15 cellular contexts compared by ENCODE assay signal in genomic region chr5:154583545-154584168, GRCh38.
DNase-seq lines count a peak whose midpoint lies in the region; ATAC-seq and TF ChIP-seq lines count a peak whose summit lies in the region.
"Had no signal": no experiment of that assay in that cellular context is flagged by ENCODE, and none has a peak within 500 bp of the region (broad histone marks: within the 10 kb centered on the region; RNA-seq: fewer than 3 reads in every experiment).

No MANE protein-coding gene starts in this region.

- no peaks in the 10 kb centered on the region for H3K27me3 ChIP-seq in HCT116 (ENCODE audit: insufficient read depth, low read length)

- TF ChIP-seq CTCF in HCT116 (IDR thresholded peaks at IDR 0.05 in 2 of 3, conservative IDR thresholded peaks at IDR 0.05 in 1 of 3; ENCODE audit: borderline replicate concordance in 1 of 3, insufficient read depth in 1 of 3, low read depth in 2 of 3, low read length in 2 of 3) (no peak), GM10248 (IDR thresholded peaks at IDR 0.05; ENCODE audit: control extremely low read depth, extremely low read depth, low read depth, missing control alignments) (no peak)

- intact Hi-C loops in HCT116 (cut with micrococcal nuclease) = no loop called here

- peak; percentile 90 for ATAC-seq in HCT116
- peak; percentile 57 for ATAC-seq in esophagus mucosa
- ATAC-seq in HG02763 (IDR thresholded peaks at IDR 0.05; ENCODE audit: unreplicated experiment) = no peak
- ATAC-seq: left cardiac atrium had no signal

- no peaks in the 10 kb centered on the region for H3K9me3 ChIP-seq in HCT116 (ENCODE audit: control insufficient read depth in 1 of 2, insufficient read depth in 1 of 2, low read depth in 1 of 2, low read length in 2 of 2)
- H3K9me3 ChIP-seq: esophagus muscularis mucosa had no signal

- no peaks in the 10 kb centered on the region for H4K20me1 ChIP-seq in HCT116 (ENCODE audit: insufficient read depth)

- no peaks in the 10 kb centered on the region for H3K79me2 ChIP-seq in HCT116 (ENCODE audit: insufficient read depth, low read length)

- CTCF ChIA-PET in HCT116 (lab: Charles Lee) (no interaction called here), GM10248 (lab: Yijun Ruan, JAX) (interaction anchor here (1.4 to 2.1 kb wide), 4 partner anchors 10 to 122 kb away, joined by 3 to 6 read pairs (median 4); no protein-coding TSS in a partner anchor)

- POLR2A ChIA-PET in HCT116 (lab: Charles Lee) (no interaction called here), GM10248 (lab: Yijun Ruan, JAX) (no interaction called here)

- BruUV-seq in HCT116 (replicated peaks; lab: Mats Ljungman, UMichigan) = no TSS peak

- H3K4me1 ChIP-seq in HCT116 (ENCODE audit: control insufficient read depth in 1 of 2, insufficient read depth in 2 of 2, low read length in 2 of 2) = peaks cover 12 to 31% of the 10 kb centered on the region in 2 experiments; a peak in 3 of 4 replicates
- H3K4me1 ChIP-seq: esophagus muscularis mucosa had no signal

- no peaks in the 10 kb centered on the region for H3K36me3 ChIP-seq in HCT116 (ENCODE audit: control insufficient read depth in 1 of 2, insufficient read depth in 2 of 2, low read length in 2 of 2)
- H3K36me3 ChIP-seq: esophagus muscularis mucosa had no signal

- peak overlapping the region; percentile 17 to 54 for H3K4me3 ChIP-seq in HCT116 (replicated peaks in 1 of 2; ENCODE audit: low read depth in 1 of 2, low read length in 2 of 2)
- H3K4me3 ChIP-seq: esophagus muscularis mucosa had no signal

- H3K9ac ChIP-seq in HCT116 (ENCODE audit: low read length) = no peak overlapping the region
- H3K9ac ChIP-seq: KMS-11 had no signal

- no peak for TF ChIP-seq POLR2A in HCT116 (IDR thresholded peaks at IDR 0.05; ENCODE audit: borderline replicate concordance, extremely low read depth, insufficient read depth, insufficient read length)

- H2AFZ ChIP-seq in HCT116 (ENCODE audit: low read depth, low read length, poor library complexity, severe bottlenecking) = peak overlapping the region; percentile 96

- TF ChIP-seq RAD21 in HCT116 (IDR thresholded peaks at IDR 0.05; ENCODE audit: low read depth) = no peak

- H3K27ac ChIP-seq in HCT116 (ENCODE audit: low read depth, low read length) = no peak overlapping the region
- H3K27ac ChIP-seq: esophagus muscularis mucosa, KMS-11 had no signal

- DNase-seq in 8988T (peak; percentile 69), HCT116 (ENCODE audit: low read depth, low spot score) (peak; percentile 22), RPMI7951 (ENCODE audit: low read depth) (peak; percentile 13), GM19240 (ENCODE audit: insufficient read length, low spot score) (no peak), GM10248 (ENCODE audit: extremely low spot score) (no peak)
- DNase-seq in activated naive CD4-positive, alpha-beta T cell treated with anti-CD3 and anti-CD28 coated beads, Interleukin-2, amount 50 U/mL, for 16 hours = no peak
- DNase-seq: activated CD4-positive, alpha-beta T cell treated with anti-CD3 and anti-CD28 coated beads, Interleukin-2, amount 50 U/mL, for 4 hours; left cardiac atrium; midbrain; NCI-H1417; NCI-H774 had no signal

- peak overlapping the region; percentile 84 for H3K4me2 ChIP-seq in HCT116 (ENCODE audit: low read length)
- H3K4me2 ChIP-seq: KMS-11 had no signal

- H3K9me2 ChIP-seq in HCT116 (ENCODE audit: insufficient read depth) = no peaks in the 10 kb centered on the region

- RAD21 ChIA-PET in HCT116 (lab: Charles Lee; ENCODE audit: low non-redundant PET in 1 of 2, low total read pairs in 2 of 2, uncharacterized antibody in 2 of 2, unreplicated experiment in 2 of 2) = no interaction called here

TF ChIP-seq in HCT116, 20 proteins besides CTCF, POLR2A, EP300 and RAD21:
- no peak for TF ChIP-seq CBX3 (IDR thresholded peaks at IDR 0.05; ENCODE audit: low read depth)
- no peak for TF ChIP-seq ZFX (IDR thresholded peaks at IDR 0.05)
- TF ChIP-seq SRF (IDR thresholded peaks at IDR 0.05; ENCODE audit: low read depth) = no peak
- no peak for TF ChIP-seq EGR1 (IDR thresholded peaks at IDR 0.05; ENCODE audit: low read depth)
- no peak for TF ChIP-seq ELF1 (IDR thresholded peaks at IDR 0.05; ENCODE audit: borderline replicate concordance, low read depth)
- TF ChIP-seq ZBTB33 (IDR thresholded peaks at IDR 0.05; ENCODE audit: extremely low read depth, insufficient replicate concordance, low read length) = no peak
- TF ChIP-seq TCF7L2 (IDR thresholded peaks at IDR 0.05; ENCODE audit: borderline replicate concordance, extremely low read depth, insufficient read depth, insufficient read length) = peak; percentile 24
- TF ChIP-seq CEBPB (IDR thresholded peaks at IDR 0.05; ENCODE audit: low read depth) = peak; percentile 86
- no peak for TF ChIP-seq SIN3A (IDR thresholded peaks at IDR 0.05; ENCODE audit: low read depth)
- no peak for TF ChIP-seq EZH2phosphoT487 (IDR thresholded peaks at IDR 0.05; ENCODE audit: borderline replicate concordance)
- no peak for TF ChIP-seq REST (IDR thresholded peaks at IDR 0.05; ENCODE audit: low read depth)
- no peak for TF ChIP-seq POLR2AphosphoS5 (IDR thresholded peaks at IDR 0.05; ENCODE audit: low read depth, low read length)
- no peak for TF ChIP-seq EZH2 (IDR thresholded peaks at IDR 0.05)
- TF ChIP-seq ZNF274 (IDR thresholded peaks at IDR 0.05; ENCODE audit: low read depth, low read length) = no peak
- TF ChIP-seq SP1 (IDR thresholded peaks at IDR 0.05; ENCODE audit: low read depth) = 0 out of 2 replicates have a peak, but pooled peaks have one; percentile 42
- TF ChIP-seq FOSL1 (IDR thresholded peaks at IDR 0.05; ENCODE audit: low read depth) = peak; percentile 69
- peak; percentile 70 for TF ChIP-seq JUND (IDR thresholded peaks at IDR 0.05)
- no peak for TF ChIP-seq ATF3 (IDR thresholded peaks at IDR 0.05)
- TF ChIP-seq YY1 (IDR thresholded peaks at IDR 0.05; ENCODE audit: extremely low read depth, insufficient replicate concordance, low read depth, low read length) = peak; percentile 7
- peak; percentile 37 for TF ChIP-seq MAX (IDR thresholded peaks at IDR 0.05)

Comparison
In these comparisons a context has a peak if more than half of its experiments do, and no peak if none do; other contexts are left out.
1. DNase-seq: peak in 8988T (single experiment), HCT116 (single experiment) and RPMI7951 (single experiment); none in GM19240 (single experiment), activated naive CD4-positive, alpha-beta T cell treated with anti-CD3 and anti-CD28 coated beads, Interleukin-2, amount 50 U/mL, for 16 hours (single experiment) and GM10248 (single experiment).